ENCODE assay signal across 8 cellular contexts in the genomic region with DNA sequence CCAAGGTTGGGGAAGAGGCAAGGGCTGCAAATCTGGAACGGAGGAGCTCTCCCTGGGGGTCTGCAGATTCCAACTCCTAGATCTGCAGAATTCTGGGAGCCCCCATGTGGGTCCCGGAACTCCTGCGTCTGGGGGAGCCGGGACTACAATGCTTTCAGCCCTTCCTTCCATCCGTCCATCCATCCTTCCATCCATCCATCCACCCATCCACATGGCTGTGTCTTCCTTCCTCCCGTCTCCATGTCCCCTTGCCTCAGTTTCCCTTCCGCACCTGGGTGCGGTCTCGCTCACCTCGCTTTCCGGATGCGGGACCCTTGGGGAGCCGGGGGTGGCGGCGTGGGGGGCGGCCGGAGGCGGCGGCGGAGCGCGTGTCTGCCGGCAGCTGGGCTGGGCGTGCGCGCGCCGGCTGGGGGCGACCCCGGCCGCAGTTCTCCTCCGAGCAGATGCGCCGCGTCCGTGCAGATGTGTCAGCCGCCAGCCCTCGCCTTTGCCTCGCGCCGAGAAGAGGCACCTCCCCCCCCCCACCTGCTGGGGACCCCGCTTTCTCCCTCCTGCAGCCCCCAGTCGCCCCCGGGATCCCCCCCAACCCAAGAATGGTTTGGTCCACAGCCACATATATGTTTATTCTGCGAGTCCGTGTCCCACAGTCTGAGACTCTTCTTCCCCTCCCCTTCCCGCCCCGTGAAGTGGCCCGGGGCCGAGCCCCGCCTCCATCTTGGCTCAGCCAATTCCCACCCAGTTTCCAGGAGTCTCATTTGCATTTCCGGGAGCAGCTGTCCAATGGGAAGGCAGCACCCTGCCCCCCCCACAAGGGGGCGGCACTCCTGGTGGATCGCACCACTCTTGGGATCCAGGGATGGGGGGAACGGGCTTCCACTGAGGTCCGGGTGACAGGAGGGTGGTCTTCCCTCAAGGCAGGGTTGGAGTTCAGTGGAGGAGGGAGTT. TPM values are rescaled to one million over a fixed set of nuclear protein-coding genes. Genes with fewer than 3 reads are reported as not detected.
A peak's percentile ranks its signal among the peaks of the same experiment; 100 is the strongest.
DNase-seq lines count a peak whose midpoint lies in the region; ATAC-seq, FAIRE-seq and TF ChIP-seq lines count a peak whose summit lies in the region.

No MANE protein-coding gene starts in this region.

- peaks cover 0 to 3% of the 10 kb centered on the region in 2 experiments for H3K36me3 ChIP-seq in endothelial cell of umbilical vein (ENCODE audit: control insufficient read depth in 2 of 2, extremely low read depth in 1 of 2, insufficient read depth in 2 of 2, low read length in 2 of 2)
- no peaks in the 10 kb centered on the region for H3K36me3 ChIP-seq in mesendoderm (ENCODE audit: control insufficient read depth, insufficient read depth, low read length)
- H3K36me3 ChIP-seq in upper lobe of right lung = no peaks in the 10 kb centered on the region

- no peak overlapping the region for H2BK120ac ChIP-seq in mesendoderm (ENCODE audit: low read depth, low read length)

- H2AK5ac ChIP-seq in mesendoderm (ENCODE audit: low read length) = no peak overlapping the region

- CTCF ChIA-PET in endothelial cell of umbilical vein (lab: Charles Lee) = interaction anchor here (1.1 to 1.8 kb wide), 8 partner anchors 9 to 312 kb away, joined by 3 to 27 read pairs (median 4); partner anchors contain the start of gene ISOC2

- intact Hi-C loops in endothelial cell of umbilical vein (cut with micrococcal nuclease) = no loop called here
- intact Hi-C loops in upper lobe of right lung (cut with DNase I) = no loop called here

- BruUV-seq in endothelial cell of umbilical vein (replicated peaks; lab: Mats Ljungman, UMichigan) = no TSS peak

- POLR2A ChIA-PET in endothelial cell of umbilical vein (lab: Charles Lee) = no interaction called here

- no peak overlapping the region for H4K8ac ChIP-seq in mesendoderm (ENCODE audit: low read depth, low read length)

- no peak overlapping the region for H3K23ac ChIP-seq in mesendoderm (ENCODE audit: low read length)

- no peaks in the 10 kb centered on the region for H4K20me1 ChIP-seq in endothelial cell of umbilical vein (replicated peaks; ENCODE audit: control insufficient read depth, extremely low read depth, insufficient read depth, low read length)

- TF ChIP-seq POLR2A in endothelial cell of umbilical vein (IDR thresholded peaks at IDR 0.05; ENCODE audit: low read depth, low read length) = no peak

- H3K4me2 ChIP-seq in endothelial cell of umbilical vein (ENCODE audit: insufficient read depth, low read length) (no peak overlapping the region), mesendoderm (ENCODE audit: low read length) (peak overlapping the region; percentile 42)

- DNase-seq in NCI-H1930 (lab: John Stamatoyannopoulos, UW) = peak; percentile 94 to 98
- DNase-seq in activated CD4-positive, alpha-beta T cell treated with anti-CD3 and anti-CD28 coated beads, Interleukin-2, amount 50 U/mL, for 1 hour = peak; percentile 30
- DNase-seq in endothelial cell of umbilical vein (ENCODE audit: low read depth, low spot score) = peak; percentile 59
- DNase-seq in mesendoderm = peak; percentile 92
- no peak for DNase-seq in upper lobe of right lung

- H3K27ac ChIP-seq in endothelial cell of umbilical vein (ENCODE audit: insufficient read depth, low read depth, low read length) (no peak overlapping the region), mesendoderm (ENCODE audit: low read depth, low read length) (no peak overlapping the region), upper lobe of right lung (no peak overlapping the region)

- H3K4me1 ChIP-seq in endothelial cell of umbilical vein (ENCODE audit: control insufficient read depth, extremely low read depth, insufficient read depth, low read length) (no peaks in the 10 kb centered on the region), mesendoderm (ENCODE audit: control insufficient read depth, low read depth, low read length) (no peaks in the 10 kb centered on the region), upper lobe of right lung (peaks cover 11% of the 10 kb centered on the region)

- no peak for TF ChIP-seq CTCF in endothelial cell of umbilical vein (IDR thresholded peaks at IDR 0.05; ENCODE audit: extremely low read depth in 1 of 2, insufficient read depth in 1 of 2, low read depth in 1 of 2, low read length in 2 of 2)
- no peak for TF ChIP-seq CTCF in upper lobe of right lung (IDR thresholded peaks at IDR 0.05)

- H3K79me2 ChIP-seq in endothelial cell of umbilical vein (ENCODE audit: control insufficient read depth, insufficient read depth, low read length) (no peaks in the 10 kb centered on the region), mesendoderm (ENCODE audit: control insufficient read depth, insufficient read depth, low read length) (no peaks in the 10 kb centered on the region)

- no peak overlapping the region for H3K9ac ChIP-seq in endothelial cell of umbilical vein (replicated peaks; ENCODE audit: extremely low read depth, insufficient read depth, low read length)
- H3K9ac ChIP-seq in mesendoderm (ENCODE audit: low read length) = peak overlapping the region; percentile 45

- WGBS in mesendoderm (ENCODE audit: extremely low coverage, insufficient coverage, low lambda C conversion rate) = no CpG with 5 or more reads among the region's 56 CpGs

- no peak overlapping the region for H4K5ac ChIP-seq in mesendoderm (ENCODE audit: low read length)

- H3K4me3 ChIP-seq in endothelial cell of umbilical vein (replicated peaks in 1 of 3; ENCODE audit: insufficient read depth in 1 of 3, low read depth in 1 of 3, low read length in 3 of 3) (no peak overlapping the region), mesendoderm (ENCODE audit: low read length) (no peak overlapping the region), upper lobe of right lung (no peak overlapping the region)

- ATAC-seq in upper lobe of right lung = peak; percentile 62
- no peak for ATAC-seq in GM19467 (IDR thresholded peaks at IDR 0.05; ENCODE audit: unreplicated experiment)
- no peak for ATAC-seq in GM19452 (IDR thresholded peaks at IDR 0.05; ENCODE audit: unreplicated experiment)

- FAIRE-seq in G401.6 (lab: Jason Lieb, UNC) (peak; percentile 83), endothelial cell of umbilical vein (lab: Jason Lieb, UNC) (peak; percentile 47)

- H2AFZ ChIP-seq in endothelial cell of umbilical vein (ENCODE audit: low read depth, low read length) = no peak overlapping the region

- H3K56ac ChIP-seq in mesendoderm (ENCODE audit: low read length) = peak overlapping the region; percentile 30

- H2BK5ac ChIP-seq in mesendoderm (ENCODE audit: low read length) = no peak overlapping the region

- no peak overlapping the region for H3K18ac ChIP-seq in mesendoderm (ENCODE audit: low read length)

- no peak overlapping the region for H2BK15ac ChIP-seq in mesendoderm (replicated peaks; ENCODE audit: low read depth)

- dilution Hi-C loops in endothelial cell of umbilical vein (cut with MboI; ENCODE audit: extremely low pct_ligation_motif_present, low sequenced_read_pairs) = no loop called here

- H3K9me3 ChIP-seq in endothelial cell of umbilical vein (replicated peaks; ENCODE audit: control insufficient read depth, insufficient read depth, low read length) (no peaks in the 10 kb centered on the region), upper lobe of right lung (no peaks in the 10 kb centered on the region)

- H3K4ac ChIP-seq in mesendoderm (ENCODE audit: low read depth, low read length) = no peak overlapping the region

- peaks cover 11 to 21% of the 10 kb centered on the region in 2 experiments for H3K27me3 ChIP-seq in endothelial cell of umbilical vein (ENCODE audit: control insufficient read depth in 2 of 2, insufficient read depth in 2 of 2, low read length in 2 of 2)
- peaks cover 17% of the 10 kb centered on the region for H3K27me3 ChIP-seq in mesendoderm (ENCODE audit: insufficient read depth, low read length, poor library complexity)
- H3K27me3 ChIP-seq in upper lobe of right lung = peaks cover 25% of the 10 kb centered on the region

- H3K79me1 ChIP-seq in mesendoderm (ENCODE audit: low read length) = no peaks in the 10 kb centered on the region

- no peaks in the 10 kb centered on the region for H3K9me1 ChIP-seq in endothelial cell of umbilical vein (replicated peaks; ENCODE audit: control insufficient read depth, extremely low read depth, insufficient read depth, low read length)

RNA-seq across cellular contexts. Expression of gene ISOC2, which starts 8.8 kb away (rescaled TPM):
- total RNA-seq in endothelial cell of umbilical vein (43.6 and 49.3 TPM in 2 replicates), upper lobe of right lung (25.3 TPM)
- polyA plus RNA-seq in endothelial cell of umbilical vein = 68.7 and 96.5 TPM in 2 replicates
- 43.0 and 66.5 TPM in 2 replicates for polyA plus RNA-seq in endothelial cell of umbilical vein (2011; cell fraction: cytosol; rRNA removed)
- polyA plus RNA-seq in endothelial cell of umbilical vein (2011; cell fraction: nucleus; rRNA removed) = 23.3 and 27.6 TPM in 2 replicates
- 40.5 and 54.2 TPM in 2 replicates for polyA plus RNA-seq in endothelial cell of umbilical vein (2012)
- 17.6 and 18.8 TPM in 2 replicates for polyA minus RNA-seq in endothelial cell of umbilical vein
- polyA minus RNA-seq in endothelial cell of umbilical vein (2011; cell fraction: cytosol; rRNA and poly(A)+ RNA removed) = 30.3 TPM
- polyA minus RNA-seq in endothelial cell of umbilical vein (2011; cell fraction: nucleus; rRNA and poly(A)+ RNA removed) = 11.2 and 16.2 TPM in 2 replicates
- 16.5 TPM for polyA plus RNA-seq in mesendoderm (2013, experiment 1 of 2)
- polyA plus RNA-seq in mesendoderm (2013, experiment 2 of 2) = 16.9 TPM

RNA-seq across cellular contexts. Expression of gene SHISA7, which starts 9.6 kb away (rescaled TPM):
- total RNA-seq in endothelial cell of umbilical vein (not detected in 2 replicates), upper lobe of right lung (not detected)
- polyA plus RNA-seq in endothelial cell of umbilical vein = not detected in 2 replicates
- polyA plus RNA-seq in endothelial cell of umbilical vein (2011; cell fraction: cytosol; rRNA removed) = not detected in 2 replicates
- not detected in 2 replicates for polyA plus RNA-seq in endothelial cell of umbilical vein (2011; cell fraction: nucleus; rRNA removed)
- not detected in 2 replicates for polyA plus RNA-seq in endothelial cell of umbilical vein (2012)
- polyA minus RNA-seq in endothelial cell of umbilical vein = not detected in 2 replicates
- polyA minus RNA-seq in endothelial cell of umbilical vein (2011; cell fraction: cytosol; rRNA and poly(A)+ RNA removed) = not detected
- polyA minus RNA-seq in endothelial cell of umbilical vein (2011; cell fraction: nucleus; rRNA and poly(A)+ RNA removed) = not detected in 2 replicates
- 0.06 TPM for polyA plus RNA-seq in mesendoderm (2013, experiment 1 of 2)
- polyA plus RNA-seq in mesendoderm (2013, experiment 2 of 2) = 0.04 TPM

RNA-seq across cellular contexts. Expression of gene C19orf85, which starts 11.9 kb away (rescaled TPM):
- total RNA-seq in endothelial cell of umbilical vein (not detected in 2 replicates), upper lobe of right lung (not detected)
- not detected in 2 replicates for polyA plus RNA-seq in endothelial cell of umbilical vein
- polyA plus RNA-seq in endothelial cell of umbilical vein (2011; cell fraction: cytosol; rRNA removed) = not detected in 2 replicates
- polyA plus RNA-seq in endothelial cell of umbilical vein (2011; cell fraction: nucleus; rRNA removed) = not detected in 2 replicates
- polyA plus RNA-seq in endothelial cell of umbilical vein (2012) = not detected in 2 replicates
- polyA minus RNA-seq in endothelial cell of umbilical vein = not detected in 2 replicates
- polyA minus RNA-seq in endothelial cell of umbilical vein (2011; cell fraction: cytosol; rRNA and poly(A)+ RNA removed) = not detected
- polyA minus RNA-seq in endothelial cell of umbilical vein (2011; cell fraction: nucleus; rRNA and poly(A)+ RNA removed) = not detected in 2 replicates
- 0.20 TPM for polyA plus RNA-seq in mesendoderm (2013, experiment 1 of 2)
- 0.15 TPM for polyA plus RNA-seq in mesendoderm (2013, experiment 2 of 2)

RNA-seq across cellular contexts. Expression of gene ZNF628, which starts 23.8 kb away (rescaled TPM):
- total RNA-seq in endothelial cell of umbilical vein = 9.0 and 10.4 TPM in 2 replicates
- 2.0 and 2.5 TPM in 2 replicates for polyA plus RNA-seq in endothelial cell of umbilical vein
- polyA plus RNA-seq in endothelial cell of umbilical vein (2011; cell fraction: cytosol; rRNA removed) = 1.3 and 2.1 TPM in 2 replicates
- 1.9 and 2.0 TPM in 2 replicates for polyA plus RNA-seq in endothelial cell of umbilical vein (2011; cell fraction: nucleus; rRNA removed)
- 2.6 and 5.6 TPM in 2 replicates for polyA plus RNA-seq in endothelial cell of umbilical vein (2012)
- polyA minus RNA-seq in endothelial cell of umbilical vein = 0.76 and 1.2 TPM in 2 replicates
- polyA minus RNA-seq in endothelial cell of umbilical vein (2011; cell fraction: cytosol; rRNA and poly(A)+ RNA removed) = 6.6 TPM
- polyA minus RNA-seq in endothelial cell of umbilical vein (2011; cell fraction: nucleus; rRNA and poly(A)+ RNA removed) = 1.5 and 4.2 TPM in 2 replicates
- polyA plus RNA-seq in mesendoderm (2013, experiment 1 of 2) = 7.8 TPM
- polyA plus RNA-seq in mesendoderm (2013, experiment 2 of 2) = 8.9 TPM
- total RNA-seq in upper lobe of right lung = 10.2 TPM

RNA-seq across cellular contexts. Expression of gene NAT14, which starts 32.3 kb away (rescaled TPM):
- total RNA-seq in endothelial cell of umbilical vein (34.4 and 44.7 TPM in 2 replicates), upper lobe of right lung (14.7 TPM)
- polyA plus RNA-seq in endothelial cell of umbilical vein = 39.1 and 42.6 TPM in 2 replicates
- polyA plus RNA-seq in endothelial cell of umbilical vein (2011; cell fraction: cytosol; rRNA removed) = 33.9 and 35.8 TPM in 2 replicates
- 32.4 and 39.3 TPM in 2 replicates for polyA plus RNA-seq in endothelial cell of umbilical vein (2011; cell fraction: nucleus; rRNA removed)
- 32.3 and 39.6 TPM in 2 replicates for polyA plus RNA-seq in endothelial cell of umbilical vein (2012)
- polyA minus RNA-seq in endothelial cell of umbilical vein = 7.4 and 7.9 TPM in 2 replicates
- 3.8 TPM for polyA minus RNA-seq in endothelial cell of umbilical vein (2011; cell fraction: cytosol; rRNA and poly(A)+ RNA removed)
- polyA minus RNA-seq in endothelial cell of umbilical vein (2011; cell fraction: nucleus; rRNA and poly(A)+ RNA removed) = 4.7 and 5.8 TPM in 2 replicates
- 23.8 TPM for polyA plus RNA-seq in mesendoderm (2013, experiment 1 of 2)
- 26.3 TPM for polyA plus RNA-seq in mesendoderm (2013, experiment 2 of 2)
